ENCODE assay signal across 13 cellular contexts in genomic region chr2:46852124-46852523, GRCh38.
"Had no signal": no experiment of that assay in that cellular context is flagged by ENCODE, and none has a peak within 500 bp of the region (broad histone marks: within the 10 kb centered on the region; RNA-seq: fewer than 3 reads in every experiment).

No MANE protein-coding gene starts in this region.

- H3K4me3 ChIP-seq: tibial nerve had no signal

- DNase-seq: activated CD4-positive, alpha-beta T cell treated with anti-CD3 and anti-CD28 coated beads, Interleukin-2, amount 50 U/mL, for 1 hour; activated CD8-positive, alpha-beta memory T cell treated with anti-CD3 and anti-CD28 coated beads for 24 hours; activated naive CD8-positive, alpha-beta T cell treated with anti-CD3 and anti-CD28 coated beads, Interleukin-2, amount 10 ng/mL, durations not matched to agents 7 days and 5 days; aorta; endodermal cell; naive thymus-derived CD4-positive, alpha-beta T cell; retina; stimulated activated CD4-positive, alpha-beta T cell treated with anti-CD3 and anti-CD28 coated beads, Interleukin-2, amount 100 ng/mL, for 48 hours; T-helper 9 cell had no signal

- H3K9me3 ChIP-seq: tibial nerve had no signal

- ATAC-seq: activated CD4-positive, CD25-positive, alpha-beta regulatory T cell treated with anti-CD3 and anti-CD28 coated beads, Interleukin-2, amount 50 U/mL, for 24 hours; naive thymus-derived CD4-positive, alpha-beta T cell; stimulated activated memory B cell treated with anti-CD40 and anti-IgM and Interleukin-4, amounts not matched to agents 10 μg/mL and 1 μg/mL and 100 μg/mL, for 72 hours had no signal

- H3K36me3 ChIP-seq: tibial nerve had no signal

- FAIRE-seq: bronchial epithelial cell had no signal

- H3K4me3 Mint-ChIP-seq: activated naive CD8-positive, alpha-beta T cell treated with anti-CD3 and anti-CD28 coated beads, Interleukin-2, amount 10 ng/mL, durations not matched to agents 7 days and 5 days; endodermal cell; naive thymus-derived CD4-positive, alpha-beta T cell; stimulated activated memory B cell treated with anti-CD40 and anti-IgM and Interleukin-4, amounts not matched to agents 10 μg/mL and 1 μg/mL and 100 μg/mL, for 72 hours had no signal

- H3K9me3 Mint-ChIP-seq: activated naive CD8-positive, alpha-beta T cell treated with anti-CD3 and anti-CD28 coated beads, Interleukin-2, amount 10 ng/mL, durations not matched to agents 7 days and 5 days; stimulated activated memory B cell treated with anti-CD40 and anti-IgM and Interleukin-4, amounts not matched to agents 10 μg/mL and 1 μg/mL and 100 μg/mL, for 72 hours had no signal

- H3K27ac Mint-ChIP-seq: activated naive CD8-positive, alpha-beta T cell treated with anti-CD3 and anti-CD28 coated beads, Interleukin-2, amount 10 ng/mL, durations not matched to agents 7 days and 5 days; endodermal cell; stimulated activated memory B cell treated with anti-CD40 and anti-IgM and Interleukin-4, amounts not matched to agents 10 μg/mL and 1 μg/mL and 100 μg/mL, for 72 hours had no signal

- H3K36me3 Mint-ChIP-seq: activated naive CD8-positive, alpha-beta T cell treated with anti-CD3 and anti-CD28 coated beads, Interleukin-2, amount 10 ng/mL, durations not matched to agents 7 days and 5 days; naive thymus-derived CD4-positive, alpha-beta T cell; stimulated activated memory B cell treated with anti-CD40 and anti-IgM and Interleukin-4, amounts not matched to agents 10 μg/mL and 1 μg/mL and 100 μg/mL, for 72 hours had no signal

- H3K27me3 ChIP-seq: tibial nerve had no signal

- H3K4me1 Mint-ChIP-seq: activated naive CD8-positive, alpha-beta T cell treated with anti-CD3 and anti-CD28 coated beads, Interleukin-2, amount 10 ng/mL, durations not matched to agents 7 days and 5 days; endodermal cell; naive thymus-derived CD4-positive, alpha-beta T cell had no signal
